Comparison of ENCODE assay signal across 21 cellular contexts in the genomic region with DNA sequence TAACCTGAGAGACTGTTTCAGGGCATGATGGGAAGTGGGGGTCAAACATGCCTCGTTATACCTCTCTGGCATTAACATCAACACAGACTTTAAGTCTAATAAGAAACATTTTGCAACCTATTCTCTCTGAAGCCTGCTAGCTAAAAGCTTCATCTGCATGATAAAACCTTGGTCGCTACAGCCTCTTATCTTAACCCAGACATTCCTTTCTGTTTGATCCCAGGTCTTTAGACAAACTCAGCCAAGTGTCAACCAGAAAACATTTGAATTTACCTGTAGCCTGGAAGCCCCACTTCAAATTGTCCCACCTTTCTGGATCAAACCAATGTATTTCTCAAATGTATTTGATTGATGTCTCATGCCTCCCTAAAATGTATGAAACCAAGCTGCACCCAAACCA. TPM values are rescaled to one million over a fixed set of nuclear protein-coding genes. Genes with fewer than 3 reads are reported as not detected.
DNase-seq lines count a peak whose midpoint lies in the region; ATAC-seq and TF ChIP-seq lines count a peak whose summit lies in the region.
"Had no signal": no experiment of that assay in that cellular context is flagged by ENCODE, and none has a peak within 500 bp of the region (broad histone marks: within the 10 kb centered on the region; RNA-seq: fewer than 3 reads in every experiment).

No MANE protein-coding gene starts in this region.

- ATAC-seq in stimulated activated effector memory CD8-positive, alpha-beta T cell treated with anti-CD3 and anti-CD28 coated beads, Interleukin-12 subunit alpha, Interleukin-12 subunit beta, amount 100 ng/mL, for 72 hours, result no peak
- ATAC-seq: HCT116, PC-3 had no signal

- H3K9me3 ChIP-seq in breast epithelium (no peaks in the 10 kb centered on the region), NT2/D1 (ENCODE audit: insufficient read depth, low read length) (peaks cover 10% of the 10 kb centered on the region)
- H3K9me3 ChIP-seq: SK-N-SH had no signal

- no peak overlapping the region for H3K9ac ChIP-seq in NT2/D1 (ENCODE audit: insufficient read length, low read depth)
- H3K9ac ChIP-seq: SK-N-SH had no signal

- no peak for TF ChIP-seq POLR2A in breast epithelium (IDR thresholded peaks at IDR 0.05)

- H3K36me3 Mint-ChIP-seq in MCF 10A (ENCODE audit: insufficient read depth, unreplicated experiment) (peaks cover 64% of the 10 kb centered on the region), endothelial cell (ENCODE audit: low read depth, unreplicated experiment) (peaks cover 44% of the 10 kb centered on the region), Calu3 (ENCODE audit: insufficient read depth, unreplicated experiment) (peaks cover 22% of the 10 kb centered on the region)
- H3K36me3 Mint-ChIP-seq in stimulated activated effector memory CD8-positive, alpha-beta T cell treated with anti-CD3 and anti-CD28 coated beads, Interleukin-12 subunit alpha, Interleukin-12 subunit beta, amount 100 ng/mL, for 72 hours, result peaks cover 99% of the 10 kb centered on the region

- no peak overlapping the region for H3K27ac ChIP-seq in breast epithelium

- H3K4me1 ChIP-seq in breast epithelium (no peaks in the 10 kb centered on the region), NT2/D1 (ENCODE audit: insufficient read depth, insufficient read length) (no peaks in the 10 kb centered on the region)

- BruUV-seq in MCF 10A (replicated peaks; lab: Mats Ljungman, UMichigan), result no TSS peak
- BruUV-seq in Calu3 (replicated peaks; lab: Mats Ljungman, UMichigan), result no TSS peak

- no peak overlapping the region for H3K4me3 ChIP-seq in breast epithelium
- H3K4me3 ChIP-seq in NT2/D1 (ENCODE audit: insufficient read length, low read depth), result no peak overlapping the region

- TF ChIP-seq CTCF in MCF 10A (IDR thresholded peaks at IDR 0.05; ENCODE audit: unreplicated experiment) (no peak), breast epithelium (IDR thresholded peaks at IDR 0.05) (no peak), endothelial cell (IDR thresholded peaks at IDR 0.05; ENCODE audit: unreplicated experiment) (no peak), Calu3 (IDR thresholded peaks at IDR 0.05; ENCODE audit: unreplicated experiment) (no peak)

- H3K27ac Mint-ChIP-seq in MCF 10A (ENCODE audit: low read depth, unreplicated experiment) (peak overlapping the region; percentile 4), endothelial cell (ENCODE audit: unreplicated experiment) (no peak overlapping the region), Calu3 (ENCODE audit: unreplicated experiment) (no peak overlapping the region)
- peak overlapping the region; percentile 14 for H3K27ac Mint-ChIP-seq in stimulated activated effector memory CD8-positive, alpha-beta T cell treated with anti-CD3 and anti-CD28 coated beads, Interleukin-12 subunit alpha, Interleukin-12 subunit beta, amount 100 ng/mL, for 72 hours
- H3K27ac Mint-ChIP-seq: B cell had no signal

- peaks cover 7% of the 10 kb centered on the region for H3K4me1 Mint-ChIP-seq in MCF 10A (ENCODE audit: insufficient read depth, unreplicated experiment)
- peaks cover 4% of the 10 kb centered on the region for H3K4me1 Mint-ChIP-seq in endothelial cell (ENCODE audit: unreplicated experiment)
- peaks cover 32% of the 10 kb centered on the region for H3K4me1 Mint-ChIP-seq in stimulated activated effector memory CD8-positive, alpha-beta T cell treated with anti-CD3 and anti-CD28 coated beads, Interleukin-12 subunit alpha, Interleukin-12 subunit beta, amount 100 ng/mL, for 72 hours
- H3K4me1 Mint-ChIP-seq in Calu3 (ENCODE audit: low read depth, unreplicated experiment), result no peaks in the 10 kb centered on the region

- H3K27me3 Mint-ChIP-seq in MCF 10A (ENCODE audit: insufficient read depth, unreplicated experiment), result no peaks in the 10 kb centered on the region
- H3K27me3 Mint-ChIP-seq in endothelial cell (ENCODE audit: unreplicated experiment), result no peaks in the 10 kb centered on the region
- no peaks in the 10 kb centered on the region for H3K27me3 Mint-ChIP-seq in Calu3 (ENCODE audit: unreplicated experiment)
- H3K27me3 Mint-ChIP-seq: B cell; CD4-positive, CD25-positive, alpha-beta regulatory T cell had no signal

- H3K36me3 ChIP-seq in breast epithelium (no peaks in the 10 kb centered on the region), NT2/D1 (ENCODE audit: insufficient read depth, insufficient read length, low read length) (peaks cover 48% of the 10 kb centered on the region)

- no peak overlapping the region for H3K4me3 Mint-ChIP-seq in MCF 10A (ENCODE audit: unreplicated experiment)
- H3K4me3 Mint-ChIP-seq in endothelial cell (ENCODE audit: unreplicated experiment), result peak overlapping the region; percentile 59
- no peak overlapping the region for H3K4me3 Mint-ChIP-seq in stimulated activated effector memory CD8-positive, alpha-beta T cell treated with anti-CD3 and anti-CD28 coated beads, Interleukin-12 subunit alpha, Interleukin-12 subunit beta, amount 100 ng/mL, for 72 hours
- H3K4me3 Mint-ChIP-seq in Calu3 (ENCODE audit: low read depth, unreplicated experiment), result no peak overlapping the region
- H3K4me3 Mint-ChIP-seq: B cell; CD4-positive, CD25-positive, alpha-beta regulatory T cell had no signal

- no peaks in the 10 kb centered on the region for H3K9me3 Mint-ChIP-seq in MCF 10A (ENCODE audit: unreplicated experiment)
- no peaks in the 10 kb centered on the region for H3K9me3 Mint-ChIP-seq in endothelial cell (ENCODE audit: unreplicated experiment)
- H3K9me3 Mint-ChIP-seq in stimulated activated effector memory CD8-positive, alpha-beta T cell treated with anti-CD3 and anti-CD28 coated beads, Interleukin-12 subunit alpha, Interleukin-12 subunit beta, amount 100 ng/mL, for 72 hours, result no peaks in the 10 kb centered on the region
- H3K9me3 Mint-ChIP-seq in Calu3 (ENCODE audit: low read depth, unreplicated experiment), result no peaks in the 10 kb centered on the region
- H3K9me3 Mint-ChIP-seq: CD4-positive, CD25-positive, alpha-beta regulatory T cell had no signal

- POLR2A ChIA-PET in MCF 10A (lab: Yijun Ruan, JAX), result interaction anchor here (3.0 kb wide), 1 partner anchor 9 kb away, joined by 10 read pairs; a partner anchor contains a TSS

- no peaks in the 10 kb centered on the region for H3K27me3 ChIP-seq in breast epithelium
- no peaks in the 10 kb centered on the region for H3K27me3 ChIP-seq in NT2/D1 (ENCODE audit: insufficient read depth, insufficient read length)

- CTCF ChIA-PET in MCF 10A (lab: Yijun Ruan, JAX) (interaction anchor here (0.7 kb wide), 1 partner anchor 312 kb away, joined by 4 read pairs; no protein-coding TSS in a partner anchor), Calu3 (lab: Charles Lee) (no interaction called here)

- DNase-seq in MCF 10A (ENCODE audit: unreplicated experiment) (no peak), breast epithelium (ENCODE audit: low spot score in 2 of 2) (no peak), NT2/D1 (ENCODE audit: low read depth, low spot score) (peak; percentile 9), endothelial cell (ENCODE audit: low spot score) (no peak), Calu3 (no peak), DMS53 treated with DMSO at 0.1 percent for 48 hours (lab: John Stamatoyannopoulos, UW; ENCODE audit: unreplicated experiment) (no peak), NCI-H510A treated with DMSO at 0.1 percent for 48 hours (lab: John Stamatoyannopoulos, UW) (no peak)
- no peak for DNase-seq in stimulated activated effector memory CD8-positive, alpha-beta T cell treated with anti-CD3 and anti-CD28 coated beads, Interleukin-12 subunit alpha, Interleukin-12 subunit beta, amount 100 ng/mL, for 72 hours (ENCODE audit: low spot score in 2 of 2)
- DNase-seq: 8988T; CD4-positive, CD25-positive, alpha-beta regulatory T cell; KG1; MV-4-11; NCI-H187; NCI-H2227 treated with DMSO at 0.1 percent for 48 hours; NCI-H524; PC-3; RPMI8226; SHP77 treated with DMSO at 0.1 percent for 48 hours; SK-N-SH had no signal

- intact Hi-C loops in MCF 10A (cut with micrococcal nuclease), result no loop called here
- intact Hi-C loops in breast epithelium (cut with DNase I; ENCODE audit: low total_unique reads), result loop anchor here (5.0 kb wide), 1 partner anchor 690 kb away; no protein-coding TSS in a partner anchor
- intact Hi-C loops in Calu3 (cut with micrococcal nuclease; ENCODE audit: unreplicated experiment), result no loop called here

RNA-seq across cellular contexts. Expression of a gene that starts 9.1 kb away (rescaled TPM):
- total RNA-seq in MCF 10A (2022), result 16.9 and 21.6 TPM in 2 replicates
- total RNA-seq in breast epithelium, result 10 to 100 TPM; 28.2 to 32.1 (median 28.6) TPM
- total RNA-seq in endothelial cell (ENCODE audit: unreplicated experiment), result 29.1 TPM
- total RNA-seq in Calu3 (2022), result 11.3 and 15.8 TPM in 2 replicates

RNA-seq across cellular contexts. Expression of a gene that starts 9.7 kb away (rescaled TPM):
- total RNA-seq in MCF 10A (2022) (27.9 and 30.5 TPM in 2 replicates), breast epithelium (10 to 100 TPM; 12.0 to 41.6 (median 25.2) TPM), endothelial cell (ENCODE audit: unreplicated experiment) (56.6 TPM), Calu3 (2022) (22.5 and 25.2 TPM in 2 replicates)

Comparison
In these comparisons a context has a peak if more than half of its experiments do, and no peak if none do; other contexts are left out.
1. H3K27ac Mint-ChIP-seq: peak in MCF 10A (single experiment) and stimulated activated effector memory CD8-positive, alpha-beta T cell treated with anti-CD3 and anti-CD28 coated beads, Interleukin-12 subunit alpha, Interleukin-12 subunit beta, amount 100 ng/mL, for 72 hours (single experiment); none in endothelial cell (single experiment) and Calu3 (single experiment).